8 cellular contexts compared by ENCODE assay signal in genomic region chr16:31713071-31713944, GRCh38.
DNase-seq lines count a peak whose midpoint lies in the region; ATAC-seq lines count a peak whose summit lies in the region.

No MANE protein-coding gene starts in this region.

- H3K4me2 ChIP-seq in BLaER1 treated with 17β-estradiol and CSF1 and Interleukin-3, amounts not matched to agents 10 nM and 100 nM: peak overlapping the region; percentile 74 to 96 (median 90)

- H3K27ac Mint-ChIP-seq in activated CD4-positive, alpha-beta T cell treated with anti-CD3 and anti-CD28 coated beads, Interleukin-2, amount 10 ng/mL, durations not matched to agents 7 days and 5 days: peak overlapping the region; percentile 99

- peaks cover 18% of the 10 kb centered on the region for H3K9me3 Mint-ChIP-seq in activated CD4-positive, alpha-beta T cell treated with anti-CD3 and anti-CD28 coated beads, Interleukin-2, amount 10 ng/mL, durations not matched to agents 7 days and 5 days

- peak overlapping the region; percentile 99 for H3K4me3 Mint-ChIP-seq in activated CD4-positive, alpha-beta T cell treated with anti-CD3 and anti-CD28 coated beads, Interleukin-2, amount 10 ng/mL, durations not matched to agents 7 days and 5 days

- no peaks in the 10 kb centered on the region for H3K27me3 ChIP-seq in BLaER1 treated with 17β-estradiol and CSF1 and Interleukin-3, amounts not matched to agents 10 nM and 100 nM

- POLR2A ChIA-PET in activated CD4-positive, alpha-beta T cell treated with anti-CD3 and anti-CD28 coated beads, Interleukin-2, amount 10 ng/mL, durations not matched to agents 7 days and 5 days (lab: Charles Lee): interaction anchor here (0.6 to 0.7 kb wide), 3 partner anchors 9 to 164 kb away, joined by 3 read pairs; no protein-coding TSS in a partner anchor

- peaks cover 28 to 43% (median 30%) of the 10 kb centered on the region in 11 experiments for H3K9me3 ChIP-seq in BLaER1 treated with 17β-estradiol and CSF1 and Interleukin-3, amounts not matched to agents 10 nM and 100 nM (replicated peaks in 1 of 11)

- peak overlapping the region; percentile 93 to 100 (median 98) for H3K27ac ChIP-seq in BLaER1 treated with 17β-estradiol and CSF1 and Interleukin-3, amounts not matched to agents 10 nM and 100 nM

- CTCF ChIA-PET in activated CD4-positive, alpha-beta T cell treated with anti-CD3 and anti-CD28 coated beads, Interleukin-2, amount 10 ng/mL, durations not matched to agents 7 days and 5 days (lab: Charles Lee): interaction anchor here (0.6 to 1.3 kb wide), 8 partner anchors 9 to 906 kb away, joined by 3 to 5 read pairs (median 3); partner anchors contain the start of gene ZNF267

- peak; percentile 93 for DNase-seq in NCI-H524 treated with DMSO at 0.1 percent for 48 hours (lab: John Stamatoyannopoulos, UW)
- DNase-seq in activated CD4-positive, alpha-beta T cell treated with anti-CD3 and anti-CD28 coated beads, Interleukin-2, amount 10 ng/mL, durations not matched to agents 7 days and 5 days: peak; percentile 95
- peak; percentile 95 for DNase-seq in dedifferentiated amniotic fluid mesenchymal stem cell (ENCODE audit: extremely low spot score)
- peak; percentile 98 for DNase-seq in left kidney (ENCODE audit: low read depth, low spot score)
- peak; percentile 92 for DNase-seq in stimulated activated CD4-positive, alpha-beta T cell treated with anti-CD3 and anti-CD28 coated beads, Interleukin-1b, Interleukin-23, amount 100 ng/mL, for 48 hours

- peaks cover 58% of the 10 kb centered on the region for H3K4me1 Mint-ChIP-seq in activated CD4-positive, alpha-beta T cell treated with anti-CD3 and anti-CD28 coated beads, Interleukin-2, amount 10 ng/mL, durations not matched to agents 7 days and 5 days

- H3K4me1 ChIP-seq in BLaER1 treated with 17β-estradiol and CSF1 and Interleukin-3, amounts not matched to agents 10 nM and 100 nM: peaks cover 22 to 26% (median 24%) of the 10 kb centered on the region in 10 experiments

- H3K9ac ChIP-seq in BLaER1 treated with 17β-estradiol and CSF1 and Interleukin-3, amounts not matched to agents 10 nM and 100 nM: peak overlapping the region; percentile 95 to 99 (median 98)

- peaks cover 29 to 49% (median 40%) of the 10 kb centered on the region in 11 experiments for H3K36me3 ChIP-seq in BLaER1 treated with 17β-estradiol and CSF1 and Interleukin-3, amounts not matched to agents 10 nM and 100 nM

- H4K20me1 ChIP-seq in BLaER1 treated with 17β-estradiol and CSF1 and Interleukin-3, amounts not matched to agents 10 nM and 100 nM: peaks cover 0 to 25% (median 13%) of the 10 kb centered on the region in 11 experiments; a peak in 10 of 22 replicates

- H3K36me3 Mint-ChIP-seq in activated CD4-positive, alpha-beta T cell treated with anti-CD3 and anti-CD28 coated beads, Interleukin-2, amount 10 ng/mL, durations not matched to agents 7 days and 5 days (ENCODE audit: low read depth): peaks cover 69% of the 10 kb centered on the region

- H3K27me3 Mint-ChIP-seq in activated CD4-positive, alpha-beta T cell treated with anti-CD3 and anti-CD28 coated beads, Interleukin-2, amount 10 ng/mL, durations not matched to agents 7 days and 5 days: no peaks in the 10 kb centered on the region

- H3K4me3 ChIP-seq in BLaER1 treated with 17β-estradiol and CSF1 and Interleukin-3, amounts not matched to agents 10 nM and 100 nM: peak overlapping the region; percentile 79 to 97 (median 90)

- ATAC-seq in GM19324 (IDR thresholded peaks at IDR 0.05; ENCODE audit: low FRiP score, unreplicated experiment) (peak; percentile 94), HG03460 (IDR thresholded peaks at IDR 0.05; ENCODE audit: unreplicated experiment) (peak; percentile 90)

Comparison
In these comparisons a context has a peak if more than half of its experiments do, and no peak if none do; other contexts are left out.
1. Peak in every context shown above with its lines: DNase-seq, ATAC-seq, H3K4me3 ChIP-seq and H3K27ac ChIP-seq.